In the genomic region with DNA sequence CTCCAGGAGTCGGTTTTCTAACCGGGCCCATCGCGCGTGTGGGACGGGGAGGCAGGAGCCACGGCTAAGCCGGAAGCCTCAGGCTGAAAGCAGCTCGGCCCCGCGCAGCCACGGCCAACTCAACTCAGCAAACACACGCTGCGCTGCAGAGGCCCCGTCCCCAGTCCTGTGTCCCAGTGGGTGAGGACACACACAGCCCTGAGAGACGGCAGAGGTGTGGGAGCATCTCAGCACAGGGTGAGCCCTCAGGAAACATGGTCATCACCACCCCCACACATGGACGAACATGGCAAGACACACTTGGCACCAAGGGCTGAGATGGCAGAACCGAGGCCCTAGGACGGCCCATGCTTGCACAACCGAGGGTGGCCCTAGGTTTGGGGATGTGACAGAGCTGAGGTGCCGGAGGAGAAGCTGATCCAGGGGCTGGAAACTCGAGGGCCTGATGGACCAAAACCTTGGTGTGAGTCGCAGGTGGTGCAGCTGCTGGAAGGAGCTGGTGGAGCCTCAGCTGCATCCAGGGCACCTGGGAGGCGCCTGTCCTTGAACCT, we compare ENCODE assay signal across 18 cellular contexts. TPM values are rescaled to one million over a fixed set of nuclear protein-coding genes. Genes with fewer than 3 reads are reported as not detected.
DNase-seq lines count a peak whose midpoint lies in the region; TF ChIP-seq lines count a peak whose summit lies in the region.
"Had no signal": no experiment of that assay in that cellular context is flagged by ENCODE, and none has a peak within 500 bp of the region (broad histone marks: within the 10 kb centered on the region; RNA-seq: fewer than 3 reads in every experiment).

No MANE protein-coding gene starts in this region.

- no peaks in the 10 kb centered on the region for H3K27me3 ChIP-seq in H9 (ENCODE audit: insufficient read depth, low read length)
- H3K27me3 ChIP-seq in left ventricle myocardium inferior (ENCODE audit: low read depth) = no peaks in the 10 kb centered on the region
- no peaks in the 10 kb centered on the region for H3K27me3 ChIP-seq in neuronal stem cell (ENCODE audit: control insufficient read depth in 3 of 3, insufficient read depth in 3 of 3, low read depth in 1 of 3, low read length in 3 of 3)
- H3K27me3 ChIP-seq: BLaER1, SJCRH30 had no signal

- no peak for DNase-seq in activated T-cell treated with anti-CD3 and anti-CD28 coated beads, Interleukin-2, amount 50 U/mL, for 24 hours
- DNase-seq in activated T-cell treated with anti-CD3 and anti-CD28 coated beads, Interleukin-2, amount 50 U/mL, for 1 hour = no peak
- DNase-seq in H9 (no peak), left ventricle myocardium inferior (peak; percentile 10), neuronal stem cell (ENCODE audit: low spot score) (no peak), Calu3 (no peak), NCI-H1694 (lab: John Stamatoyannopoulos, UW) (no peak), AML-193 (lab: John Stamatoyannopoulos, UW) (no peak)
- DNase-seq: Karpas-422, MM.1S, NCI-H1105 treated with DMSO at 0.1 percent for 48 hours, NCI-H1930, NCI-H2171 treated with DMSO at 0.1 percent for 48 hours, NCI-H510A, NCI-H82, SJCRH30 had no signal

- peak overlapping the region; percentile 68; the same call in 1 of the 2 replicates for H3K14ac ChIP-seq in H9 (ENCODE audit: insufficient read depth, low read length)
- peak overlapping the region; percentile 0 for H3K14ac ChIP-seq in neuronal stem cell (ENCODE audit: low read length)

- no peak overlapping the region for H2BK5ac ChIP-seq in H9 (ENCODE audit: insufficient read length, low read length)
- H2BK5ac ChIP-seq in neuronal stem cell (ENCODE audit: low read length) = peak overlapping the region; percentile 94

- no peaks in the 10 kb centered on the region for H4K20me1 ChIP-seq in H9 (ENCODE audit: control insufficient read depth, insufficient read depth, insufficient read length)

- peak overlapping the region; percentile 40 for H3K27ac Mint-ChIP-seq in activated T-cell treated with anti-CD3 and anti-CD28 coated beads, Interleukin-2, amount 50 U/mL, for 24 hours
- H3K27ac Mint-ChIP-seq in H9 (no peak overlapping the region; a peak in 1 of 7 replicates), Calu3 (ENCODE audit: unreplicated experiment) (no peak overlapping the region)

- H4K5ac ChIP-seq in H9 (ENCODE audit: insufficient read length, low read depth, low read length) = peak overlapping the region; percentile 84

- no peak overlapping the region for H3K9ac ChIP-seq in H9 (ENCODE audit: extremely low read depth, insufficient read length, low read length)
- no peak overlapping the region for H3K9ac ChIP-seq in neuronal stem cell (ENCODE audit: low read depth, low read length, poor library complexity)
- H3K9ac ChIP-seq: BLaER1 had no signal

- no peak overlapping the region for H3K4me2 ChIP-seq in H9 (ENCODE audit: insufficient read depth, insufficient read length, low read length)
- H3K4me2 ChIP-seq in neuronal stem cell (ENCODE audit: insufficient read depth, low read length, poor library complexity, severe bottlenecking) = no peak overlapping the region
- H3K4me2 ChIP-seq: BLaER1 had no signal

- H3K4me1 ChIP-seq in H9 (ENCODE audit: insufficient read depth, low read length) = no peaks in the 10 kb centered on the region
- H3K4me1 ChIP-seq in left ventricle myocardium inferior = peaks cover 10% of the 10 kb centered on the region
- H3K4me1 ChIP-seq in neuronal stem cell (ENCODE audit: control insufficient read depth in 2 of 2, insufficient read depth in 1 of 2, low read depth in 1 of 2, low read length in 2 of 2) = peaks cover 0 to 2% of the 10 kb centered on the region in 2 donors
- H3K4me1 ChIP-seq: BLaER1 had no signal

- H2BK15ac ChIP-seq in H9 (ENCODE audit: low read depth, low read length) = no peak overlapping the region
- H2BK15ac ChIP-seq in neuronal stem cell (ENCODE audit: low read length) = peak overlapping the region; percentile 4

- H2BK20ac ChIP-seq in H9 (ENCODE audit: low read depth, low read length, poor library complexity, severe bottlenecking) = no peak overlapping the region

- BruUV-seq in Calu3 (replicated peaks; lab: Mats Ljungman, UMichigan) = no TSS peak

- H3K36me3 Mint-ChIP-seq in activated T-cell treated with anti-CD3 and anti-CD28 coated beads, Interleukin-2, amount 50 U/mL, for 24 hours (ENCODE audit: low read depth) = peaks cover 54% of the 10 kb centered on the region
- H3K36me3 Mint-ChIP-seq in H9 (ENCODE audit: insufficient read depth in 1 of 3, low read depth in 3 of 3) (peaks cover 3 to 6% (median 5%) of the 10 kb centered on the region in 3 experiments; a peak in 4 of 7 replicates), Calu3 (ENCODE audit: insufficient read depth, unreplicated experiment) (no peaks in the 10 kb centered on the region)

- intact Hi-C loops in left ventricle myocardium inferior (cut with micrococcal nuclease) (no loop called here), Calu3 (cut with micrococcal nuclease; ENCODE audit: unreplicated experiment) (no loop called here)

- no peak overlapping the region for H2AK5ac ChIP-seq in H9 (ENCODE audit: insufficient read length, low read length)
- H2AK5ac ChIP-seq in neuronal stem cell (ENCODE audit: low read depth, low read length) = no peak overlapping the region

- no peak overlapping the region for H3K23ac ChIP-seq in H9 (ENCODE audit: insufficient read length, low read depth, low read length)
- H3K23ac ChIP-seq in neuronal stem cell (ENCODE audit: low read depth, low read length, poor library complexity) = peak overlapping the region; percentile 52

- H4K91ac ChIP-seq in H9 (ENCODE audit: insufficient read length, low read depth, low read length) (peak overlapping the region; percentile 47), neuronal stem cell (ENCODE audit: low read depth, low read length, poor library complexity) (no peak overlapping the region)

- H2BK12ac ChIP-seq in H9 (ENCODE audit: insufficient read length, low read depth, low read length) = no peak overlapping the region
- peak overlapping the region; percentile 59 for H2BK12ac ChIP-seq in neuronal stem cell (ENCODE audit: low read length)

- no peak overlapping the region for H4K8ac ChIP-seq in H9 (replicated peaks; ENCODE audit: insufficient read length, low read depth, low read length)
- no peak overlapping the region for H4K8ac ChIP-seq in neuronal stem cell (ENCODE audit: low read depth, low read length)

- H3K4me3 ChIP-seq in left ventricle myocardium inferior (no peak overlapping the region), neuronal stem cell (ENCODE audit: low read length in 2 of 2) (peak overlapping the region in 1 of 2 donors; percentile 14)
- H3K4me3 ChIP-seq: BLaER1, SJCRH30 had no signal

- no peak overlapping the region for H3K56ac ChIP-seq in H9 (ENCODE audit: insufficient read length, low read depth, low read length)

- H3K27ac ChIP-seq in H9 (ENCODE audit: insufficient read length, low read depth, low read length) (no peak overlapping the region), left ventricle myocardium inferior (replicated peaks) (no peak overlapping the region), neuronal stem cell (replicated peaks; ENCODE audit: low read length) (no peak overlapping the region)
- H3K27ac ChIP-seq: 22Rv1, BLaER1, SJCRH30 had no signal

- no peak overlapping the region for H3K4ac ChIP-seq in H9 (ENCODE audit: low read depth, low read length)
- H3K4ac ChIP-seq in neuronal stem cell (ENCODE audit: low read length) = no peak overlapping the region

- H3K79me2 ChIP-seq in H9 (ENCODE audit: insufficient read depth, low read length) = no peaks in the 10 kb centered on the region

- TF ChIP-seq CTCF in H9 (conservative IDR thresholded peaks at IDR 0.05) (no peak), left ventricle myocardium inferior (IDR thresholded peaks at IDR 0.05; ENCODE audit: borderline replicate concordance) (no peak), Calu3 (IDR thresholded peaks at IDR 0.05; ENCODE audit: unreplicated experiment) (no peak)

- H3K79me1 ChIP-seq in H9 (ENCODE audit: insufficient read depth, low read depth, low read length, poor library complexity, severe bottlenecking) (no peaks in the 10 kb centered on the region), neuronal stem cell (ENCODE audit: low read depth, low read length) (no peaks in the 10 kb centered on the region)

- no peak overlapping the region for H3K4me3 Mint-ChIP-seq in activated T-cell treated with anti-CD3 and anti-CD28 coated beads, Interleukin-2, amount 50 U/mL, for 24 hours
- H3K4me3 Mint-ChIP-seq in H9 = no peak overlapping the region
- H3K4me3 Mint-ChIP-seq in Calu3 (ENCODE audit: low read depth, unreplicated experiment) = no peak overlapping the region

- peak overlapping the region; percentile 4 for H3K18ac ChIP-seq in H9 (ENCODE audit: insufficient read length, low read depth, low read length)
- H3K18ac ChIP-seq in neuronal stem cell (ENCODE audit: low read length) = peak overlapping the region; percentile 28

- H3K36me3 ChIP-seq in left ventricle myocardium inferior (no peaks in the 10 kb centered on the region), neuronal stem cell (replicated peaks in 1 of 2; ENCODE audit: control insufficient read depth in 2 of 2, insufficient read depth in 2 of 2, low read length in 2 of 2) (peaks cover 2 to 35% of the 10 kb centered on the region in 2 donors)
- H3K36me3 ChIP-seq: SJCRH30 had no signal

- H3K23me2 ChIP-seq in H9 (ENCODE audit: insufficient read length, low read depth, low read length, poor library complexity, severe bottlenecking) = no peaks in the 10 kb centered on the region

- H3K27me3 Mint-ChIP-seq in activated T-cell treated with anti-CD3 and anti-CD28 coated beads, Interleukin-2, amount 50 U/mL, for 24 hours = no peaks in the 10 kb centered on the region
- H3K27me3 Mint-ChIP-seq in H9 (ENCODE audit: low read depth) (no peaks in the 10 kb centered on the region), Calu3 (ENCODE audit: unreplicated experiment) (no peaks in the 10 kb centered on the region)

- H3T11ph ChIP-seq in H9 (ENCODE audit: low read length) = no peak overlapping the region

- no peak overlapping the region for H2AFZ ChIP-seq in H9 (ENCODE audit: low read length)
- H2AFZ ChIP-seq in neuronal stem cell (ENCODE audit: low read length) = no peak overlapping the region

- H3K9me3 ChIP-seq in H9 (ENCODE audit: control insufficient read depth, low read depth, low read length) = no peaks in the 10 kb centered on the region
- no peaks in the 10 kb centered on the region for H3K9me3 ChIP-seq in left ventricle myocardium inferior (replicated peaks)
- H3K9me3 ChIP-seq in neuronal stem cell (replicated peaks in 1 of 2; ENCODE audit: control insufficient read depth in 2 of 2, insufficient read depth in 1 of 2, low read depth in 1 of 2, low read length in 2 of 2) = no peaks in the 10 kb centered on the region
- H3K9me3 ChIP-seq: BLaER1, SJCRH30 had no signal

- no CpG with 5 or more reads among the region's 24 CpGs for WGBS in H9 (ENCODE audit: extremely low coverage, insufficient read length, low lambda C conversion rate)
- WGBS in neuronal stem cell (ENCODE audit: extremely low coverage in 2 of 2, insufficient read length in 2 of 2, insufficient replicate concordance in 1 of 2), 2 donors = no CpG with 5 or more reads among the region's 24 CpGs

- peaks cover 2% of the 10 kb centered on the region for H3K4me1 Mint-ChIP-seq in activated T-cell treated with anti-CD3 and anti-CD28 coated beads, Interleukin-2, amount 50 U/mL, for 24 hours (ENCODE audit: low read depth)
- H3K4me1 Mint-ChIP-seq in H9 (0 out of 4 replicates have a peak, but pooled peaks cover 0 to 4% of the 10 kb centered on the region in 2 experiments), Calu3 (ENCODE audit: low read depth, unreplicated experiment) (no peaks in the 10 kb centered on the region)

- no peak overlapping the region for H2BK120ac ChIP-seq in H9 (ENCODE audit: low read depth, low read length, poor library complexity, severe bottlenecking)
- H2BK120ac ChIP-seq in neuronal stem cell (ENCODE audit: low read depth, low read length) = no peak overlapping the region

- CTCF ChIA-PET in Calu3 (lab: Charles Lee) = no interaction called here

- no peaks in the 10 kb centered on the region for H3K9me3 Mint-ChIP-seq in activated T-cell treated with anti-CD3 and anti-CD28 coated beads, Interleukin-2, amount 50 U/mL, for 24 hours
- no peaks in the 10 kb centered on the region for H3K9me3 Mint-ChIP-seq in H9
- H3K9me3 Mint-ChIP-seq in Calu3 (ENCODE audit: low read depth, unreplicated experiment) = no peaks in the 10 kb centered on the region

RNA-seq across cellular contexts. Expression of a gene that starts 29.0 kb away (rescaled TPM):
- total RNA-seq in H9 (2021) (0.15 and 0.55 TPM in 2 replicates), left ventricle myocardium inferior (0.33 TPM), Calu3 (2022) (0.29 and 0.33 TPM in 2 replicates)
- 0.03 TPM for polyA plus RNA-seq in neuronal stem cell (2013, experiment 1 of 2)
- polyA plus RNA-seq in neuronal stem cell (2013, experiment 2 of 2) = 0.04 TPM
